Comparison of ENCODE assay signal across 9 cellular contexts in the genomic region with DNA sequence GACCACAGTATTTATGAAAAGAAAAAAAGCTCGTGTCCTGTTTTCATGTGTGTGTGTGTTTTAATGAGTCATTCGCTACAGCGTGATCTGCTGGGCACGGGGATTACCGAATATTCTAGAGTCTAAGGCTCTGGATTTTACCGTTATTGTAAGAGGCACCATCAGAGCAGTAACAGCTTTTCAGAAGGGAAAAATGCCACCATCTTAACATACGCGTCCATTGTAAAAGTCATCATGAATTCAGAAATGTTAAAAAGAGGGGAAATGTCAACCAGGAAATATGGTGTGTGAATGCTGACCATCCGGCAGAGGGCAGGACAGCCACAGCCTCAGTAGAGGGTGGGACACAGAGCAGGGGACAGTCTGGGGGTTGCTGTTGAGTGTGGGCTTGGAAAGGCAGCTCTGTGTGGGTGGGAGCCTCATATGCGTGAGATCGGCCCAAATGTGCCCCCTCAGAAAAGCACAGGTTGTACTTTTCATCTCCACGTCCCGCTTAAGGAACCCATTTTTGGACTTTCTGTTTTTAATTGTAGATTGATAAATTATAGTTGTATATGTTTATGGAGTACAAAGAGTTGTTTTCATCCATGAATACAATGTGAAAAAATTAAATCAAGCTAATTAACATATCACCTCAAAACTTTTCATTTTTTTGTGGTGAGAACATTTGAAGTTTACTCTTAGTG.
DNase-seq lines count a peak whose midpoint lies in the region; ATAC-seq, FAIRE-seq and TF ChIP-seq lines count a peak whose summit lies in the region.
"Had no signal": no experiment of that assay in that cellular context is flagged by ENCODE, and none has a peak within 500 bp of the region (broad histone marks: within the 10 kb centered on the region; RNA-seq: fewer than 3 reads in every experiment).

No MANE protein-coding gene starts in this region.

- peaks cover 7% of the 10 kb centered on the region for H3K27me3 Mint-ChIP-seq in activated T-cell treated with anti-CD3 and anti-CD28 coated beads, Interleukin-2, amount 50 U/mL, for 24 hours

- H3K27ac Mint-ChIP-seq in activated T-cell treated with anti-CD3 and anti-CD28 coated beads, Interleukin-2, amount 50 U/mL, for 24 hours, result no peak overlapping the region
- H3K27ac Mint-ChIP-seq: IgD-negative memory B cell had no signal

- no peaks in the 10 kb centered on the region for H3K36me3 Mint-ChIP-seq in activated T-cell treated with anti-CD3 and anti-CD28 coated beads, Interleukin-2, amount 50 U/mL, for 24 hours (ENCODE audit: low read depth)
- H3K36me3 Mint-ChIP-seq: IgD-negative memory B cell had no signal

- TF ChIP-seq RAD21 in H1 (IDR thresholded peaks at IDR 0.05 in 1 of 2, conservative IDR thresholded peaks at IDR 0.05 in 1 of 2; ENCODE audit: low read depth in 2 of 2, low read length in 2 of 2), result peak; percentile 83 to 84

- no peaks in the 10 kb centered on the region for H3K79me2 ChIP-seq in H1 (ENCODE audit: control insufficient read depth in 1 of 2, insufficient read depth in 2 of 2, low read length in 2 of 2)

- no peak overlapping the region for H2BK5ac ChIP-seq in H1 (ENCODE audit: low read depth, low read length)

- FAIRE-seq in H1 (lab: Jason Lieb, UNC), result peak; percentile 48

- no peak for TF ChIP-seq EP300 in H1 (IDR thresholded peaks at IDR 0.05; ENCODE audit: borderline replicate concordance in 1 of 2, low read depth in 2 of 2, low read length in 2 of 2)

- CTCF ChIA-PET in H1 (lab: Charles Lee; ENCODE audit: partially characterized antibody), result interaction anchor here (0.9 to 3.7 kb wide), 33 partner anchors 9 to 335 kb away, joined by 3 to 79 read pairs (median 4); no protein-coding TSS in a partner anchor

- H3K36me3 ChIP-seq in H1 (ENCODE audit: control insufficient read depth in 2 of 4, insufficient read depth in 4 of 4, low read length in 3 of 4), result no peaks in the 10 kb centered on the region

- H2AK5ac ChIP-seq in H1 (ENCODE audit: low read depth, low read length), result no peak overlapping the region

- H2BK20ac ChIP-seq in H1 (ENCODE audit: low read length), result no peak overlapping the region

- no peak overlapping the region for H4K5ac ChIP-seq in H1 (ENCODE audit: insufficient read length, low read depth, low read length)

- H2AFZ ChIP-seq in H1 (ENCODE audit: low read length), result no peak overlapping the region

- no peak for TF ChIP-seq POLR2A in H1 (IDR thresholded peaks at IDR 0.05; ENCODE audit: control extremely low read depth in 1 of 2, low read depth in 2 of 2, low read length in 2 of 2)

- H3K27ac ChIP-seq in H1 (ENCODE audit: low read depth, low read length), result no peak overlapping the region

- no peak overlapping the region for H2BK120ac ChIP-seq in H1 (replicated peaks; ENCODE audit: low read depth, low read length)

- no peak overlapping the region for H3K18ac ChIP-seq in H1 (ENCODE audit: extremely low read depth, low read length)

- H3K4me2 ChIP-seq in H1 (ENCODE audit: insufficient read depth in 1 of 2, low read depth in 2 of 2, low read length in 2 of 2), result no peak overlapping the region

- TF ChIP-seq CTCF in H1 (IDR thresholded peaks at IDR 0.05; ENCODE audit: control extremely low read depth in 1 of 3, insufficient read depth in 1 of 3, low read depth in 1 of 3, low read length in 3 of 3) (peak; percentile 61 to 70 (median 67)), omental fat pad (IDR thresholded peaks at IDR 0.05) (no peak)

- no peak overlapping the region for H3K9ac ChIP-seq in H1 (replicated peaks in 1 of 4; ENCODE audit: extremely low read depth in 1 of 4, low read depth in 3 of 4, low read length in 3 of 4)

- POLR2A ChIA-PET in H1 (lab: Charles Lee; ENCODE audit: partially characterized antibody), result no interaction called here

- H3K56ac ChIP-seq in H1 (replicated peaks; ENCODE audit: insufficient read length, low read depth, low read length), result no peak overlapping the region

- no peaks in the 10 kb centered on the region for H3K23me2 ChIP-seq in H1 (ENCODE audit: low read depth, low read length)

- H3K9me3 Mint-ChIP-seq in activated T-cell treated with anti-CD3 and anti-CD28 coated beads, Interleukin-2, amount 50 U/mL, for 24 hours, result no peaks in the 10 kb centered on the region

- H4K8ac ChIP-seq in H1 (ENCODE audit: extremely low read depth, insufficient read depth, low read length), result no peak overlapping the region

- WGBS in H1 (ENCODE audit: extremely low coverage in 1 of 2, insufficient coverage in 1 of 2, insufficient read length in 1 of 2, insufficient replicate concordance in 2 of 2, low coverage in 1 of 2, low lambda C conversion rate in 2 of 2, missing lambda C conversion rate in 1 of 2), 2 experiments, result 85% methylated on average over 13 of the region's 13 CpGs; no CpG with 5 or more reads in 1 of the 2 experiments

- in situ Hi-C loops in G401 (cut with HindIII; ENCODE audit: low sequenced_read_pairs), result no loop called here

- ATAC-seq in omental fat pad (ENCODE audit: low FRiP score) (peak; percentile 62), GM19035 (IDR thresholded peaks at IDR 0.05; ENCODE audit: unreplicated experiment) (no peak)

- no peak overlapping the region for H4K91ac ChIP-seq in H1 (replicated peaks; ENCODE audit: insufficient read length, low read length)

- no peaks in the 10 kb centered on the region for H4K20me1 ChIP-seq in H1 (replicated peaks in 1 of 2; ENCODE audit: control insufficient read depth in 1 of 2, insufficient read depth in 2 of 2, low read length in 2 of 2)

- no peaks in the 10 kb centered on the region for H3K4me1 ChIP-seq in H1 (replicated peaks in 1 of 4; ENCODE audit: control insufficient read depth in 3 of 4, insufficient read depth in 4 of 4, low read length in 3 of 4)

- H3K4me3 ChIP-seq in H1 (ENCODE audit: extremely low read depth in 1 of 4, insufficient read depth in 2 of 4, low read depth in 3 of 4, low read length in 4 of 4), result no peak overlapping the region

- H3K4me3 Mint-ChIP-seq in activated T-cell treated with anti-CD3 and anti-CD28 coated beads, Interleukin-2, amount 50 U/mL, for 24 hours, result no peak overlapping the region
- H3K4me3 Mint-ChIP-seq: IgD-negative memory B cell had no signal

- no peaks in the 10 kb centered on the region for H3K9me3 ChIP-seq in H1 (ENCODE audit: insufficient read depth in 2 of 2, low read depth in 1 of 2, low read length in 1 of 2)

- H2BK15ac ChIP-seq in H1 (ENCODE audit: low read length), result no peak overlapping the region

- no peaks in the 10 kb centered on the region; the same call in 1 of the 2 replicates for H3K79me1 ChIP-seq in H1 (ENCODE audit: low read depth, low read length)

- no peaks in the 10 kb centered on the region for H3K4me1 Mint-ChIP-seq in activated T-cell treated with anti-CD3 and anti-CD28 coated beads, Interleukin-2, amount 50 U/mL, for 24 hours (ENCODE audit: low read depth)

- H3K4ac ChIP-seq in H1 (replicated peaks; ENCODE audit: insufficient read length, low read depth, low read length), result no peak overlapping the region

- no peak overlapping the region for H3K23ac ChIP-seq in H1 (ENCODE audit: insufficient read length)

- H3K14ac ChIP-seq in H1 (ENCODE audit: insufficient read length), result no peak overlapping the region

- H2BK12ac ChIP-seq in H1 (ENCODE audit: low read depth, low read length), result no peak overlapping the region

- DNase-seq in G401 (ENCODE audit: low spot score), result peak; percentile 11
- peak; percentile 14 for DNase-seq in NCI-H69 (lab: John Stamatoyannopoulos, UW)
- no peak for DNase-seq in H1 (ENCODE audit: low read depth in 1 of 2, low spot score in 2 of 2)
- no peak for DNase-seq in omental fat pad (ENCODE audit: low spot score)
- no peak for DNase-seq in SKM-1 treated with dmso at 0.1 percent for 144 hours (lab: John Stamatoyannopoulos, UW; ENCODE audit: unreplicated experiment)
- DNase-seq in UCSD-AML1 (lab: John Stamatoyannopoulos, UW; ENCODE audit: unreplicated experiment), result no peak
- no peak for DNase-seq in activated T-cell treated with anti-CD3 and anti-CD28 coated beads, Interleukin-2, amount 50 U/mL, for 24 hours

- no peaks in the 10 kb centered on the region for H3K27me3 ChIP-seq in H1 (replicated peaks in 1 of 4; ENCODE audit: control insufficient read depth in 3 of 4, extremely low read depth in 1 of 4, insufficient read depth in 3 of 4, low read length in 3 of 4)

TF ChIP-seq in H1, 55 proteins besides CTCF, POLR2A, EP300 and RAD21:
- TF ChIP-seq SP2 (IDR thresholded peaks at IDR 0.05; ENCODE audit: low read length), result no peak
- no peak for TF ChIP-seq NANOG (IDR thresholded peaks at IDR 0.05; ENCODE audit: insufficient read depth, low read depth, low read length, poor library complexity, severe bottlenecking)
- no peak for TF ChIP-seq TAF7 (optimal IDR thresholded peaks at IDR 0.05; ENCODE audit: borderline replicate concordance, low read depth, low read length)
- no peak for TF ChIP-seq SRF (IDR thresholded peaks at IDR 0.05; ENCODE audit: low read depth, low read length)
- no peak for TF ChIP-seq RFX5 (IDR thresholded peaks at IDR 0.05; ENCODE audit: borderline replicate concordance, low read depth, low read length)

Comparison
In these comparisons a context has a peak if more than half of its experiments do, and no peak if none do; other contexts are left out.
1. DNase-seq: peak in G401 (single experiment) and NCI-H69 (single experiment); none in H1 (0 of 2), omental fat pad (single experiment), SKM-1 treated with dmso at 0.1 percent for 144 hours (single experiment), UCSD-AML1 (single experiment) and activated T-cell treated with anti-CD3 and anti-CD28 coated beads, Interleukin-2, amount 50 U/mL, for 24 hours (single experiment).
2. CTCF ChIP-seq: peak in H1 (3 of 3); none in omental fat pad (0 of 3).